In the genomic region with DNA sequence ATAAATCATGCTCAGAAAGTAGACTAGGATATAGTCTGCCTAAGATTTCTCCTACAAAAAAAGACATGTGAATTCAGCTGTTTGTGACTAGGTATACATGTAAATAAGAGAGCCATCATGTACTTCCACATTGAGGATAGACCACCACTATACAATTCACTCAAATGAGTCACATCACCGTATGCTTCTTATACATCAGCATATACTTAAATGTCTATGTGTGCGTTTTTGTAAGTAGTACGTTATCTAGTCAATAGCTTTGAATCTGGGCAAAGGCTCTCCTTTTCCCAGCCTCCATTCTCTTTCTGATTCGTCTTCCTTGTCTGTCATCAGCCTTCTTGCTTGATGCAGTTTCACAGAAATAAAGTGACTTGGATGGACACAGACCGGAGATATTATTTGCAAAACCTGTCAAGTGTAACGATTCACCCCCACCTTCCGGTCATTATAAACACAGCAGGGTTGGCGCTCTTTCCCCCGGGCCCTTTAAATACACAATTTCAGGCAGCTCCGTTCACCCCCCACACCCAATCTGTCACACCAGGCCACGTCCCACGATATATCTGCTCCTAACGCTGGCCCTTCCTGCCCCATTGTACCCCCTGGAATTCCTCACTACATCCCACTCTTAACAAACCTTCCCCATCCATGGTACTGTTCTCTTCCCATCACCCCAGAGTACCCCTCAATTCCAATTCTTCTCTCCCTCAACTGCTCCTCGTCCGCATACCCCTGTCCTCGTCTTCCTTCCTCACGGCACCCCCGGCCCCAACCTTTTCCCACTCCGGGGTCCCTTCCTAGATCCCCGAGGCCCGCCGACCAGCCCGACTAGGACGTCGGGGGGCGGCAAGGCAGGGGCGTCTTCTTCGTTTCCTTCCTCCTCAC, we compare ENCODE assay signal across 1 cellular context.
TF ChIP-seq lines count a peak whose summit lies in the region.

No MANE protein-coding gene starts in this region.

TF ChIP-seq in K562, 482 proteins besides CTCF, POLR2A, EP300 and RAD21 (continued from another document and continues in another):
- TF ChIP-seq ZNF592 (IDR thresholded peaks at IDR 0.05) (no peak), NCOA4 (IDR thresholded peaks at IDR 0.05; ENCODE audit: partially characterized antibody) (peak; percentile 51), MEF2D (tag; conservative IDR thresholded peaks at IDR 0.05; ENCODE audit: low read depth) (no peak), PHF20 (IDR thresholded peaks at IDR 0.05; ENCODE audit: partially characterized antibody) (peak; percentile 12), ZNF316 (IDR thresholded peaks at IDR 0.05) (peak; percentile 55; the same call in 1 of the 2 replicates), PHF21A (IDR thresholded peaks at IDR 0.05; ENCODE audit: borderline replicate concordance, low read depth) (peak; percentile 62; the same call in 1 of the 2 replicates), SMARCC2 (IDR thresholded peaks at IDR 0.05; ENCODE audit: low read depth) (0 out of 2 replicates have a peak, but pooled peaks have one; percentile 38), MTA3 (IDR thresholded peaks at IDR 0.05; ENCODE audit: borderline replicate concordance) (no peak), PRPF4 (IDR thresholded peaks at IDR 0.05; ENCODE audit: insufficient read depth, low read depth, low read length, poor library complexity, severe bottlenecking) (no peak), SAP30 (IDR thresholded peaks at IDR 0.05; ENCODE audit: borderline replicate concordance, insufficient read depth, low read depth, low read length, poor library complexity, severe bottlenecking) (peak; percentile 73), KLF6 (CRISPR knock-in tag; IDR thresholded peaks at IDR 0.05; ENCODE audit: borderline replicate concordance) (no peak), PRDM10 (IDR thresholded peaks at IDR 0.05; ENCODE audit: partially characterized antibody) (peak; percentile 50), HDAC2 (IDR thresholded peaks at IDR 0.05) (peak; percentile 73; the same call in 1 of the 2 replicates)
- TF ChIP-seq, protein P1, sequence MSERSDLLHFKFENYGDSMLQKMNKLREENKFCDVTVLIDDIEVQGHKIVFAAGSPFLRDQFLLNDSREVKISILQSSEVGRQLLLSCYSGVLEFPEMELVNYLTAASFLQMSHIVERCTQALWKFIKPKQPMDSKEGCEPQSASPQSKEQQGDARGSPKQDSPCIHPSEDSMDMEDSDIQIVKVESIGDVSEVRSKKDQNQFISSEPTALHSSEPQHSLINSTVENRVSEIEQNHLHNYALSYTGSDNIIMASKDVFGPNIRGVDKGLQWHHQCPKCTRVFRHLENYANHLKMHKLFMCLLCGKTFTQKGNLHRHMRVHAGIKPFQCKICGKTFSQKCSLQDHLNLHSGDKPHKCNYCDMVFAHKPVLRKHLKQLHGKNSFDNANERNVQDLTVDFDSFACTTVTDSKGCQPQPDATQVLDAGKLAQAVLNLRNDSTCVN (CRISPR knock-in tag; IDR thresholded peaks at IDR 0.05): peak; percentile 86
- TF ChIP-seq, protein P2, sequence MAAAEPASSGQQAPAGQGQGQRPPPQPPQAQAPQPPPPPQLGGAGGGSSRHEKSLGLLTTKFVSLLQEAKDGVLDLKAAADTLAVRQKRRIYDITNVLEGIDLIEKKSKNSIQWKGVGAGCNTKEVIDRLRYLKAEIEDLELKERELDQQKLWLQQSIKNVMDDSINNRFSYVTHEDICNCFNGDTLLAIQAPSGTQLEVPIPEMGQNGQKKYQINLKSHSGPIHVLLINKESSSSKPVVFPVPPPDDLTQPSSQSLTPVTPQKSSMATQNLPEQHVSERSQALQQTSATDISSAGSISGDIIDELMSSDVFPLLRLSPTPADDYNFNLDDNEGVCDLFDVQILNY (CRISPR knock-in tag; IDR thresholded peaks at IDR 0.05): peak; percentile 59; the same call in 1 of the 2 replicates
- TF ChIP-seq, protein P3, sequence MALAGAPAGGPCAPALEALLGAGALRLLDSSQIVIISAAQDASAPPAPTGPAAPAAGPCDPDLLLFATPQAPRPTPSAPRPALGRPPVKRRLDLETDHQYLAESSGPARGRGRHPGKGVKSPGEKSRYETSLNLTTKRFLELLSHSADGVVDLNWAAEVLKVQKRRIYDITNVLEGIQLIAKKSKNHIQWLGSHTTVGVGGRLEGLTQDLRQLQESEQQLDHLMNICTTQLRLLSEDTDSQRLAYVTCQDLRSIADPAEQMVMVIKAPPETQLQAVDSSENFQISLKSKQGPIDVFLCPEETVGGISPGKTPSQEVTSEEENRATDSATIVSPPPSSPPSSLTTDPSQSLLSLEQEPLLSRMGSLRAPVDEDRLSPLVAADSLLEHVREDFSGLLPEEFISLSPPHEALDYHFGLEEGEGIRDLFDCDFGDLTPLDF (CRISPR knock-in tag; IDR thresholded peaks at IDR 0.05): 0 out of 2 replicates have a peak, but pooled peaks have one; percentile 2
- TF ChIP-seq, protein P4, sequence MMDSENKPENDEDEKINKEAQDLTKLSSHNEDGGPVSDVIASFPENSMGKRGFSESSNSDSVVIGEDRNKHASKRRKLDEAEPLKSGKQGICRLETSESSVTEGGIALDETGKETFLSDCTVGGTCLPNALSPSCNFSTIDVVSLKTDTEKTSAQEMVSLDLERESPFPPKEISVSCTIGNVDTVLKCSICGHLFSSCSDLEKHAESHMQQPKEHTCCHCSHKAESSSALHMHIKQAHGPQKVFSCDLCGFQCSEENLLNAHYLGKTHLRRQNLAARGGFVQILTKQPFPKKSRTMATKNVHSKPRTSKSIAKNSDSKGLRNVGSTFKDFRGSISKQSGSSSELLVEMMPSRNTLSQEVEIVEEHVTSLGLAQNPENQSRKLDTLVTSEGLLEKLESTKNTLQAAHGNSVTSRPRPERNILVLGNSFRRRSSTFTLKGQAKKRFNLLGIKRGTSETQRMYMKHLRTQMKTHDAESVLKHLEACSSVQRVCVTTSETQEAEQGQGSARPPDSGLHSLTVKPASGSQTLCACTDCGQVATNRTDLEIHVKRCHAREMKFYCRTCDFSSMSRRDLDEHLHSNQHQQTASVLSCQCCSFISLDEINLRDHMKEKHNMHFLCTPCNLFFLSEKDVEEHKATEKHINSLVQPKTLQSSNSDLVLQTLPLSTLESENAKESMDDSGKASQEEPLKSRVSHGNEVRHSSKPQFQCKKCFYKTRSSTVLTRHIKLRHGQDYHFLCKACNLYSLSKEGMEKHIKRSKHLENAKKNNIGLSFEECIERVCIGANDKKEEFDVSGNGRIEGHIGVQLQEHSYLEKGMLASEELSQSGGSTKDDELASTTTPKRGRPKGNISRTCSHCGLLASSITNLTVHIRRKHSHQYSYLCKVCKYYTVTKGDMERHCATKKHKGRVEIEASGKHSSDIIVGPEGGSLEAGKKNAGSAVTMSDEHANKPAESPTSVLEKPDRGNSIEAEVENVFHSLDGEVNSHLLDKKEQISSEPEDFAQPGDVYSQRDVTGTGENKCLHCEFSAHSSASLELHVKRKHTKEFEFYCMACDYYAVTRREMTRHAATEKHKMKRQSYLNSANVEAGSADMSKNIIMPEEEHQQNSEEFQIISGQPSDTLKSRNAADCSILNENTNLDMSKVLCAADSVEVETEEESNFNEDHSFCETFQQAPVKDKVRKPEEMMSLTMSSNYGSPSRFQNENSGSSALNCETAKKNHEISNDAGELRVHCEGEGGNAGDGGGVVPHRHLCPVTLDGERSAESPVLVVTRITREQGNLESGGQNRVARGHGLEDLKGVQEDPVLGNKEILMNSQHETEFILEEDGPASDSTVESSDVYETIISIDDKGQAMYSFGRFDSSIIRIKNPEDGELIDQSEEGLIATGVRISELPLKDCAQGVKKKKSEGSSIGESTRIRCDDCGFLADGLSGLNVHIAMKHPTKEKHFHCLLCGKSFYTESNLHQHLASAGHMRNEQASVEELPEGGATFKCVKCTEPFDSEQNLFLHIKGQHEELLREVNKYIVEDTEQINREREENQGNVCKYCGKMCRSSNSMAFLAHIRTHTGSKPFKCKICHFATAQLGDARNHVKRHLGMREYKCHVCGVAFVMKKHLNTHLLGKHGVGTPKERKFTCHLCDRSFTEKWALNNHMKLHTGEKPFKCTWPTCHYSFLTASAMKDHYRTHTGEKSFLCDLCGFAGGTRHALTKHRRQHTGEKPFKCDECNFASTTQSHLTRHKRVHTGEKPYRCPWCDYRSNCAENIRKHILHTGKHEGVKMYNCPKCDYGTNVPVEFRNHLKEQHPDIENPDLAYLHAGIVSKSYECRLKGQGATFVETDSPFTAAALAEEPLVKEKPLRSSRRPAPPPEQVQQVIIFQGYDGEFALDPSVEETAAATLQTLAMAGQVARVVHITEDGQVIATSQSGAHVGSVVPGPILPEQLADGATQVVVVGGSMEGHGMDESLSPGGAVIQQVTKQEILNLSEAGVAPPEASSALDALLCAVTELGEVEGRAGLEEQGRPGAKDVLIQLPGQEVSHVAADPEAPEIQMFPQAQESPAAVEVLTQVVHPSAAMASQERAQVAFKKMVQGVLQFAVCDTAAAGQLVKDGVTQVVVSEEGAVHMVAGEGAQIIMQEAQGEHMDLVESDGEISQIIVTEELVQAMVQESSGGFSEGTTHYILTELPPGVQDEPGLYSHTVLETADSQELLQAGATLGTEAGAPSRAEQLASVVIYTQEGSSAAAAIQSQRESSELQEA (IDR thresholded peaks at IDR 0.05; ENCODE audit: low read depth): 0 out of 2 replicates have a peak, but pooled peaks have one; percentile 40
- TF ChIP-seq, protein P5, sequence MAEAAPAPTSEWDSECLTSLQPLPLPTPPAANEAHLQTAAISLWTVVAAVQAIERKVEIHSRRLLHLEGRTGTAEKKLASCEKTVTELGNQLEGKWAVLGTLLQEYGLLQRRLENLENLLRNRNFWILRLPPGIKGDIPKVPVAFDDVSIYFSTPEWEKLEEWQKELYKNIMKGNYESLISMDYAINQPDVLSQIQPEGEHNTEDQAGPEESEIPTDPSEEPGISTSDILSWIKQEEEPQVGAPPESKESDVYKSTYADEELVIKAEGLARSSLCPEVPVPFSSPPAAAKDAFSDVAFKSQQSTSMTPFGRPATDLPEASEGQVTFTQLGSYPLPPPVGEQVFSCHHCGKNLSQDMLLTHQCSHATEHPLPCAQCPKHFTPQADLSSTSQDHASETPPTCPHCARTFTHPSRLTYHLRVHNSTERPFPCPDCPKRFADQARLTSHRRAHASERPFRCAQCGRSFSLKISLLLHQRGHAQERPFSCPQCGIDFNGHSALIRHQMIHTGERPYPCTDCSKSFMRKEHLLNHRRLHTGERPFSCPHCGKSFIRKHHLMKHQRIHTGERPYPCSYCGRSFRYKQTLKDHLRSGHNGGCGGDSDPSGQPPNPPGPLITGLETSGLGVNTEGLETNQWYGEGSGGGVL (CRISPR knock-in tag; IDR thresholded peaks at IDR 0.05): no peak
